In genomic region chr14:61713724-61714437, GRCh38 we compare ENCODE assay signal across 15 cellular contexts. TPM values are rescaled to one million over a fixed set of nuclear protein-coding genes. Genes with fewer than 3 reads are reported as not detected.
DNase-seq lines count a peak whose midpoint lies in the region; ATAC-seq and TF ChIP-seq lines count a peak whose summit lies in the region.
"Had no signal": no experiment of that assay in that cellular context is flagged by ENCODE, and none has a peak within 500 bp of the region (broad histone marks: within the 10 kb centered on the region; RNA-seq: fewer than 3 reads in every experiment).

No MANE protein-coding gene starts in this region.

- H3K79me2 ChIP-seq in GM23338 (replicated peaks; ENCODE audit: insufficient read depth) = peaks cover 100% of the 10 kb centered on the region

- DNase-seq in GM23338 (ENCODE audit: low spot score) (no peak), naive B cell (no peak), cortex of kidney (lab: John Stamatoyannopoulos, UW) (no peak), A172 (ENCODE audit: low spot score) (no peak), H4 (ENCODE audit: low spot score) (no peak)
- no peak for DNase-seq in activated naive CD8-positive, alpha-beta T cell treated with anti-CD3 and anti-CD28 coated beads, Interleukin-2, amount 50 U/mL, for 24 hours
- DNase-seq: activated CD8-positive, alpha-beta memory T cell treated with anti-CD3 and anti-CD28 coated beads, Interleukin-2, amount 50 U/mL, for 48 hours; CD4-positive, alpha-beta memory T cell; GF-D8; NCI-H2171 treated with DMSO at 0.1 percent for 48 hours; NK-92 treated with Interleukin-12 subunit alpha and Interleukin-12 subunit beta, amount 100 ng/mL, for 24 hours; stimulated activated CD4-positive, alpha-beta T cell treated with anti-CD3 and anti-CD28 coated beads, Interleukin-4, amount 100 ng/mL, for 24 hours; stimulated activated naive CD8-positive, alpha-beta T cell treated with anti-CD3 and anti-CD28 coated beads, Interleukin-15, amount 100 ng/mL, for 72 hours had no signal

- H3K9me3 ChIP-seq in BLaER1 treated with 17β-estradiol and CSF1 and Interleukin-3, amounts not matched to agents 10 nM and 100 nM (replicated peaks in 1 of 11) = 0 out of 22 replicates have a peak, but pooled peaks cover 0 to under 1% (median 0%) of the 10 kb centered on the region in 11 experiments
- H3K9me3 ChIP-seq: SJSA1 had no signal

- no peak overlapping the region for H2AFZ ChIP-seq in GM23338

- H3K9me3 Mint-ChIP-seq in GM23338 (no peaks in the 10 kb centered on the region), naive B cell (no peaks in the 10 kb centered on the region)
- H3K9me3 Mint-ChIP-seq in activated naive CD8-positive, alpha-beta T cell treated with anti-CD3 and anti-CD28 coated beads, Interleukin-2, amount 50 U/mL, for 24 hours = no peaks in the 10 kb centered on the region
- H3K9me3 Mint-ChIP-seq: stimulated activated naive CD8-positive, alpha-beta T cell treated with anti-CD3 and anti-CD28 coated beads, Interleukin-15, amount 100 ng/mL, for 72 hours had no signal

- H3K4me2 ChIP-seq in BLaER1 treated with 17β-estradiol and CSF1 and Interleukin-3, amounts not matched to agents 10 nM and 100 nM = peak overlapping the region; percentile 13 to 93 (median 47); a peak in 19 of 22 replicates
- peak overlapping the region; percentile 35 for H3K4me2 ChIP-seq in GM23338

- peak overlapping the region in 2 of 11 experiments; percentile 43 to 60; a peak in 2 of 22 replicates for H3K9ac ChIP-seq in BLaER1 treated with 17β-estradiol and CSF1 and Interleukin-3, amounts not matched to agents 10 nM and 100 nM

- H3K36me3 Mint-ChIP-seq in GM23338 (ENCODE audit: low read depth) (no peaks in the 10 kb centered on the region), naive B cell (no peaks in the 10 kb centered on the region)
- peaks cover 8% of the 10 kb centered on the region for H3K36me3 Mint-ChIP-seq in activated naive CD8-positive, alpha-beta T cell treated with anti-CD3 and anti-CD28 coated beads, Interleukin-2, amount 50 U/mL, for 24 hours (ENCODE audit: low read depth)
- H3K36me3 Mint-ChIP-seq: CD4-positive, alpha-beta memory T cell had no signal

- peak overlapping the region in 2 of 10 experiments; percentile 9 to 43; a peak in 3 of 20 replicates for H3K4me3 ChIP-seq in BLaER1 treated with 17β-estradiol and CSF1 and Interleukin-3, amounts not matched to agents 10 nM and 100 nM
- H3K4me3 ChIP-seq in GM23338 = peak overlapping the region; percentile 13; the same call in 1 of the 2 replicates
- H3K4me3 ChIP-seq: SJSA1 had no signal

- H3K36me3 ChIP-seq in BLaER1 treated with 17β-estradiol and CSF1 and Interleukin-3, amounts not matched to agents 10 nM and 100 nM = peaks cover 0 to 37% (median 10%) of the 10 kb centered on the region in 11 experiments; a peak in 8 of 22 replicates
- no peaks in the 10 kb centered on the region for H3K36me3 ChIP-seq in GM23338 (ENCODE audit: insufficient read depth)
- H3K36me3 ChIP-seq: SJSA1 had no signal

- TF ChIP-seq CTCF in GM23338 (conservative IDR thresholded peaks at IDR 0.05; ENCODE audit: low read depth in 2 of 2) = no peak

- no peak overlapping the region; a peak in 1 of 22 replicates for H3K27ac ChIP-seq in BLaER1 treated with 17β-estradiol and CSF1 and Interleukin-3, amounts not matched to agents 10 nM and 100 nM
- H3K27ac ChIP-seq in GM23338 (ENCODE audit: low read depth) = no peak overlapping the region
- H3K27ac ChIP-seq: SJSA1 had no signal

- H3K4me1 ChIP-seq in BLaER1 treated with 17β-estradiol and CSF1 and Interleukin-3, amounts not matched to agents 10 nM and 100 nM = peaks cover 70 to 99% (median 92%) of the 10 kb centered on the region in 10 experiments
- H3K4me1 ChIP-seq in GM23338 (ENCODE audit: insufficient read depth) = peaks cover 73% of the 10 kb centered on the region

- no peaks in the 10 kb centered on the region for H3K9me2 ChIP-seq in GM23338 (ENCODE audit: insufficient read depth)

- peaks cover 100% of the 10 kb centered on the region in 11 experiments for H4K20me1 ChIP-seq in BLaER1 treated with 17β-estradiol and CSF1 and Interleukin-3, amounts not matched to agents 10 nM and 100 nM
- H4K20me1 ChIP-seq in GM23338 (replicated peaks; ENCODE audit: insufficient read depth) = peaks cover 81% of the 10 kb centered on the region

- H3K4me3 Mint-ChIP-seq in GM23338 = peak overlapping the region; percentile 30; the same call in 1 of the 3 replicates
- no peak overlapping the region for H3K4me3 Mint-ChIP-seq in activated naive CD8-positive, alpha-beta T cell treated with anti-CD3 and anti-CD28 coated beads, Interleukin-2, amount 50 U/mL, for 24 hours
- peak overlapping the region in 4 of 8 donors; percentile 10 to 57 (median 25) for H3K4me3 Mint-ChIP-seq in naive B cell

- H3K27me3 ChIP-seq in BLaER1 treated with 17β-estradiol and CSF1 and Interleukin-3, amounts not matched to agents 10 nM and 100 nM = no peaks in the 10 kb centered on the region
- no peaks in the 10 kb centered on the region for H3K27me3 ChIP-seq in GM23338 (ENCODE audit: insufficient read depth)
- H3K27me3 ChIP-seq: SJSA1 had no signal

- H3K27me3 Mint-ChIP-seq in GM23338 (ENCODE audit: insufficient read depth, low read depth, poor library complexity) (peaks cover 6% of the 10 kb centered on the region), naive B cell (no peaks in the 10 kb centered on the region)
- no peaks in the 10 kb centered on the region for H3K27me3 Mint-ChIP-seq in activated naive CD8-positive, alpha-beta T cell treated with anti-CD3 and anti-CD28 coated beads, Interleukin-2, amount 50 U/mL, for 24 hours
- H3K27me3 Mint-ChIP-seq: CD4-positive, alpha-beta memory T cell; stimulated activated naive CD8-positive, alpha-beta T cell treated with anti-CD3 and anti-CD28 coated beads, Interleukin-15, amount 100 ng/mL, for 72 hours had no signal

- H3K4me1 Mint-ChIP-seq in GM23338 = peaks cover 61% of the 10 kb centered on the region
- peaks cover 95% of the 10 kb centered on the region for H3K4me1 Mint-ChIP-seq in activated naive CD8-positive, alpha-beta T cell treated with anti-CD3 and anti-CD28 coated beads, Interleukin-2, amount 50 U/mL, for 24 hours
- H3K4me1 Mint-ChIP-seq in naive B cell = peaks cover 56 to 94% (median 75%) of the 10 kb centered on the region in 3 donors

- H3K27ac Mint-ChIP-seq in GM23338 (no peak overlapping the region), naive B cell (peak overlapping the region in 4 of 6 donors; percentile 18 to 63 (median 29))
- peak overlapping the region; percentile 16 for H3K27ac Mint-ChIP-seq in activated naive CD8-positive, alpha-beta T cell treated with anti-CD3 and anti-CD28 coated beads, Interleukin-2, amount 50 U/mL, for 24 hours

- no peaks in the 10 kb centered on the region for H3F3A ChIP-seq in GM23338 (replicated peaks; ENCODE audit: low read depth)

- ATAC-seq in GM23338 (peak; percentile 75), naive B cell (ENCODE audit: low read depth in 2 of 2) (no peak)
- no peak for ATAC-seq in activated naive CD8-positive, alpha-beta T cell treated with anti-CD3 and anti-CD28 coated beads, Interleukin-2, amount 50 U/mL, for 24 hours
- ATAC-seq: stimulated activated naive CD8-positive, alpha-beta T cell treated with anti-CD3 and anti-CD28 coated beads, Interleukin-15, amount 100 ng/mL, for 72 hours had no signal

TF ChIP-seq in GM23338, 12 proteins besides CTCF, POLR2A, EP300 and RAD21 (continues in another document):
- TF ChIP-seq STAT1 (IDR thresholded peaks at IDR 0.05; ENCODE audit: unreplicated experiment) = no peak
- TF ChIP-seq CREB1 (CRISPR knock-in tag; IDR thresholded peaks at IDR 0.05; ENCODE audit: low read depth) = no peak

RNA-seq across cellular contexts. Expression of gene HIF1A, which starts 18.6 kb away (rescaled TPM):
- 242 and 253 TPM in 2 replicates for total RNA-seq in GM23338 (2014; rRNA removed; shearing (Covaris generic))
- 109 and 113 TPM in 2 replicates for polyA plus RNA-seq in GM23338 (2016; fragmentation: Nextera tagmentation; extraction: Ambion mirVana)
- polyA plus RNA-seq in naive B cell (ENCODE audit: low read depth in 6 of 6) = 100 to 1,000 TPM; 109 to 152 (median 125) TPM
- total RNA-seq in A172 (2014; rRNA removed; shearing (Covaris generic)) = 226 and 236 TPM in 2 replicates
- 168 and 242 TPM in 2 replicates for total RNA-seq in H4 (2014; rRNA removed; shearing (Covaris generic))

RNA-seq across cellular contexts. Expression of gene SNAPC1, which starts 48.3 kb away (rescaled TPM):
- 14.8 and 19.5 TPM in 2 replicates for total RNA-seq in GM23338 (2014; rRNA removed; shearing (Covaris generic))
- polyA plus RNA-seq in GM23338 (2016; fragmentation: Nextera tagmentation; extraction: Ambion mirVana) = 28.8 and 33.4 TPM in 2 replicates
- polyA plus RNA-seq in naive B cell (ENCODE audit: low read depth in 6 of 6) = 1 to 10 TPM; 5.2 to 7.2 (median 6.4) TPM
- 33.0 and 36.3 TPM in 2 replicates for total RNA-seq in A172 (2014; rRNA removed; shearing (Covaris generic))
- 9.4 and 11.9 TPM in 2 replicates for total RNA-seq in H4 (2014; rRNA removed; shearing (Covaris generic))
